ENCODE assay signal across 8 cellular contexts in genomic region chr1:118984990-118985608, GRCh38. TPM values are rescaled to one million over a fixed set of nuclear protein-coding genes. Genes with fewer than 3 reads are reported as not detected.
DNase-seq lines count a peak whose midpoint lies in the region; ATAC-seq and TF ChIP-seq lines count a peak whose summit lies in the region.

No MANE protein-coding gene starts in this region.

- peaks cover 6% of the 10 kb centered on the region for H3K9me3 Mint-ChIP-seq in activated T-cell treated with anti-CD3 and anti-CD28 coated beads, Interleukin-2, amount 50 U/mL, for 4 hours
- peaks cover 19% of the 10 kb centered on the region for H3K9me3 Mint-ChIP-seq in activated naive CD8-positive, alpha-beta T cell treated with anti-CD3 and anti-CD28 coated beads, Interleukin-2, amount 10 ng/mL, durations not matched to agents 7 days and 5 days
- H3K9me3 Mint-ChIP-seq in stimulated activated naive CD8-positive, alpha-beta T cell treated with anti-CD3 and anti-CD28 coated beads, Interleukin-15, amount 100 ng/mL, for 72 hours = peaks cover 15 to 18% of the 10 kb centered on the region in 2 donors

- DNase-seq in activated T-cell treated with anti-CD3 and anti-CD28 coated beads, Interleukin-2, amount 50 U/mL, for 4 hours = no peak
- DNase-seq in activated T-cell treated with anti-CD3 and anti-CD28 coated beads, Interleukin-2, amount 50 U/mL, for 1 hour = no peak
- no peak for DNase-seq in activated naive CD8-positive, alpha-beta T cell treated with anti-CD3 and anti-CD28 coated beads, Interleukin-2, amount 10 ng/mL, durations not matched to agents 7 days and 5 days
- DNase-seq in lower leg skin (ENCODE audit: low spot score in 2 of 2) = peak in 1 of 2 donors; percentile 87
- no peak for DNase-seq in stimulated activated naive CD8-positive, alpha-beta T cell treated with anti-CD3 and anti-CD28 coated beads, Interleukin-15, amount 100 ng/mL, for 72 hours
- DNase-seq in medulla oblongata (ENCODE audit: extremely low spot score) = no peak
- no peak for DNase-seq in central memory CD4-positive, alpha-beta T cell

- WGBS in lower leg skin, 2 donors = 14 to 21% methylated on average over 33 of the region's 33 CpGs

- H3K4me3 Mint-ChIP-seq in activated T-cell treated with anti-CD3 and anti-CD28 coated beads, Interleukin-2, amount 50 U/mL, for 4 hours = peak overlapping the region; percentile 39
- peak overlapping the region; percentile 58 for H3K4me3 Mint-ChIP-seq in activated naive CD8-positive, alpha-beta T cell treated with anti-CD3 and anti-CD28 coated beads, Interleukin-2, amount 10 ng/mL, durations not matched to agents 7 days and 5 days
- H3K4me3 Mint-ChIP-seq in stimulated activated naive CD8-positive, alpha-beta T cell treated with anti-CD3 and anti-CD28 coated beads, Interleukin-15, amount 100 ng/mL, for 72 hours = peak overlapping the region; percentile 57 to 63

- peak overlapping the region; percentile 79 for H3K27ac Mint-ChIP-seq in activated naive CD8-positive, alpha-beta T cell treated with anti-CD3 and anti-CD28 coated beads, Interleukin-2, amount 10 ng/mL, durations not matched to agents 7 days and 5 days
- H3K27ac Mint-ChIP-seq in stimulated activated naive CD8-positive, alpha-beta T cell treated with anti-CD3 and anti-CD28 coated beads, Interleukin-15, amount 100 ng/mL, for 72 hours = peak overlapping the region in 1 of 2 donors; percentile 93

- peak overlapping the region; percentile 18 for H3K4me3 ChIP-seq in lower leg skin (ENCODE audit: low read depth, poor library complexity, severe bottlenecking)

- intact Hi-C loops in lower leg skin (cut with DNase I; ENCODE audit: low total_unique reads) = no loop called here

- peaks cover 91% of the 10 kb centered on the region for H3K27me3 Mint-ChIP-seq in activated T-cell treated with anti-CD3 and anti-CD28 coated beads, Interleukin-2, amount 50 U/mL, for 4 hours (ENCODE audit: low read depth)
- H3K27me3 Mint-ChIP-seq in activated naive CD8-positive, alpha-beta T cell treated with anti-CD3 and anti-CD28 coated beads, Interleukin-2, amount 10 ng/mL, durations not matched to agents 7 days and 5 days = peaks cover 91% of the 10 kb centered on the region
- peaks cover 100% of the 10 kb centered on the region for H3K27me3 Mint-ChIP-seq in stimulated activated naive CD8-positive, alpha-beta T cell treated with anti-CD3 and anti-CD28 coated beads, Interleukin-15, amount 100 ng/mL, for 72 hours

- POLR2A ChIA-PET in activated naive CD8-positive, alpha-beta T cell treated with anti-CD3 and anti-CD28 coated beads, Interleukin-2, amount 10 ng/mL, durations not matched to agents 7 days and 5 days (lab: Charles Lee) = no interaction called here

- H3K36me3 Mint-ChIP-seq in activated T-cell treated with anti-CD3 and anti-CD28 coated beads, Interleukin-2, amount 50 U/mL, for 4 hours (ENCODE audit: insufficient read depth) = peaks cover 5% of the 10 kb centered on the region
- H3K36me3 Mint-ChIP-seq in activated naive CD8-positive, alpha-beta T cell treated with anti-CD3 and anti-CD28 coated beads, Interleukin-2, amount 10 ng/mL, durations not matched to agents 7 days and 5 days = peaks cover 3% of the 10 kb centered on the region

- no peak for TF ChIP-seq CTCF in lower leg skin (IDR thresholded peaks at IDR 0.05)

- peaks cover 29% of the 10 kb centered on the region for H3K4me1 Mint-ChIP-seq in activated T-cell treated with anti-CD3 and anti-CD28 coated beads, Interleukin-2, amount 50 U/mL, for 4 hours (ENCODE audit: low read depth)
- peaks cover 13% of the 10 kb centered on the region for H3K4me1 Mint-ChIP-seq in activated naive CD8-positive, alpha-beta T cell treated with anti-CD3 and anti-CD28 coated beads, Interleukin-2, amount 10 ng/mL, durations not matched to agents 7 days and 5 days
- H3K4me1 Mint-ChIP-seq in stimulated activated naive CD8-positive, alpha-beta T cell treated with anti-CD3 and anti-CD28 coated beads, Interleukin-15, amount 100 ng/mL, for 72 hours = peaks cover 63% of the 10 kb centered on the region

- ATAC-seq in activated T-cell treated with anti-CD3 and anti-CD28 coated beads, Interleukin-2, amount 50 U/mL, for 4 hours = no peak
- no peak for ATAC-seq in activated naive CD8-positive, alpha-beta T cell treated with anti-CD3 and anti-CD28 coated beads, Interleukin-2, amount 10 ng/mL, durations not matched to agents 7 days and 5 days (ENCODE audit: low read depth)
- ATAC-seq in stimulated activated naive CD8-positive, alpha-beta T cell treated with anti-CD3 and anti-CD28 coated beads, Interleukin-15, amount 100 ng/mL, for 72 hours = no peak
- ATAC-seq in HG02798 (IDR thresholded peaks at IDR 0.05; ENCODE audit: poor library complexity, unreplicated experiment) = no peak

- no peak for TF ChIP-seq POLR2A in lower leg skin (IDR thresholded peaks at IDR 0.05)

RNA-seq across cellular contexts. Expression of gene TBX15, which starts 3.0 kb away (rescaled TPM):
- total RNA-seq in activated T-cell treated with anti-CD3 and anti-CD28 coated beads, Interleukin-2, amount 50 U/mL, for 4 hours = not detected
- not detected for total RNA-seq in activated naive CD8-positive, alpha-beta T cell treated with anti-CD3 and anti-CD28 coated beads, Interleukin-2, amount 10 ng/mL, durations not matched to agents 7 days and 5 days
- 10 to 100 TPM in 1 of 4 donors, 1 to 10 TPM in 3; 4.7 to 17.0 (median 5.9) TPM for total RNA-seq in lower leg skin

Comparison
In these comparisons a context has a peak if more than half of its experiments do, and no peak if none do; other contexts are left out.
1. RNA of gene TBX15, which starts 3.0 kb away (total RNA-seq): 4.7 to 17.0 TPM in lower leg skin; not detected in activated T-cell treated with anti-CD3 and anti-CD28 coated beads, Interleukin-2, amount 50 U/mL, for 4 hours and not detected in activated naive CD8-positive, alpha-beta T cell treated with anti-CD3 and anti-CD28 coated beads, Interleukin-2, amount 10 ng/mL, durations not matched to agents 7 days and 5 days; every median in the first group is over 4 times any median in the second.
2. Peak in every context shown above with its lines, with median percentiles within 50 percentile points of each other: H3K4me3 Mint-ChIP-seq.